ENCODE assay signal across 7 cellular contexts in the genomic region with DNA sequence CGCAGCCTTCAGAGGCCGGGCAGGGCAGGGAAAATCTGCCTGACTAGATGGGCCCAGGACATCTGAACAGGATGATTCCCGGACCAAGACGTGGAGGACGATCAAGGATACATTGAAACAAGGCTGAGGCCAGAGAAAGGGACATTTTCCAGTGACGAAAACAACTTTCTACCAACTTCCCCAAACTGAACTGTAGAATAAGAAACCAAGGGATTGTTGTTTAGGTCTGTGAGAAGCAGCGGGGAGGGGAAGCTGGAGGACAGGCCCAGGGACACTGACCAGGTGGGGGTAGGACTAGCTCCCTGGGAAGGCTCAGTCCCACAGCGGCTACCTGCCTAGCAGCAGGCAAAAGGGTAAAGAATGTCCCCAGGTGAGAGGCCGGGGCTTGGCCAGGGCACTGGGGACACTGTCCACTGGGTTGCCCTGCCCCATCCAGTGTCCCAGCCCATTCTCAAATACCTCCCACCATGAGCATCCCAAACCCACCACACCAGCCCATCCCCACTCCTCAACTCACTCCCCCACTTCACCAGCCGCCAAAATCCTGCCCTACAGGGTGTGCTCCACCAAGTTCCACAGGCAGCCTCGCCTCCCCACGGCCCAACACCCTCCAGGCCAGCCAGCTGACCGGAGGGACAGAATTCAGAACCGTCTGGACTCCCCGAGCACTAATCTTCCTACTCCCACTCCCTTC. TPM values are rescaled to one million over a fixed set of nuclear protein-coding genes. Genes with fewer than 3 reads are reported as not detected.
DNase-seq lines count a peak whose midpoint lies in the region; ATAC-seq and TF ChIP-seq lines count a peak whose summit lies in the region.
"Had no signal": no experiment of that assay in that cellular context is flagged by ENCODE, and none has a peak within 500 bp of the region (broad histone marks: within the 10 kb centered on the region; RNA-seq: fewer than 3 reads in every experiment).

No MANE protein-coding gene starts in this region.

- peak overlapping the region; percentile 46 for H3K4me3 ChIP-seq in cardiac muscle cell
- H3K4me3 ChIP-seq in iPS-18a (ENCODE audit: low read length) = peak overlapping the region; percentile 88
- H3K4me3 ChIP-seq in aorta (ENCODE audit: low read length in 2 of 2) = peak overlapping the region; percentile 32 to 74

- no peak for TF ChIP-seq CTCF in cardiac muscle cell (IDR thresholded peaks at IDR 0.05; ENCODE audit: low read depth, low read length)

- peak overlapping the region; percentile 78 for H3K9ac ChIP-seq in iPS-18a (ENCODE audit: low read length)

- H3K9me3 ChIP-seq in cardiac muscle cell (ENCODE audit: low read depth) (no peaks in the 10 kb centered on the region), iPS-18a (ENCODE audit: control insufficient read depth, low read depth, low read length) (no peaks in the 10 kb centered on the region), aorta (ENCODE audit: control insufficient read depth, low read length) (no peaks in the 10 kb centered on the region)

- H3K4me1 ChIP-seq in cardiac muscle cell (ENCODE audit: low read depth) (peaks cover 39% of the 10 kb centered on the region), iPS-18a (ENCODE audit: control insufficient read depth, low read depth, low read length) (peaks cover 59% of the 10 kb centered on the region), aorta (ENCODE audit: control insufficient read depth in 1 of 2, insufficient read depth in 2 of 2, low read length in 2 of 2) (peaks cover 0 to 2% of the 10 kb centered on the region in 2 donors)

- H3K27me3 ChIP-seq in cardiac muscle cell (no peaks in the 10 kb centered on the region), iPS-18a (ENCODE audit: control insufficient read depth, insufficient read depth, low read length) (no peaks in the 10 kb centered on the region), aorta (ENCODE audit: control insufficient read depth in 1 of 2, insufficient read depth in 2 of 2, low read length in 1 of 2) (no peaks in the 10 kb centered on the region)

- no peak for ATAC-seq in Right ventricle myocardium inferior
- no peak for ATAC-seq in aorta (ENCODE audit: low FRiP score)
- no peak for ATAC-seq in GM21529 (IDR thresholded peaks at IDR 0.05; ENCODE audit: unreplicated experiment)

- H3K27ac ChIP-seq in cardiac muscle cell (peak overlapping the region; percentile 80), iPS-18a (ENCODE audit: low read length) (no peak overlapping the region), aorta (ENCODE audit: low read depth in 1 of 2, low read length in 2 of 2) (peak overlapping the region; percentile 29 to 96)

- intact Hi-C loops in Right ventricle myocardium inferior (cut with DNase I) = loop anchor here (2.0 kb wide), 1 partner anchor 42 kb away; no protein-coding TSS in a partner anchor
- intact Hi-C loops in aorta (cut with DNase I) = loop anchor here (5.0 kb wide), 2 partner anchors 41 to 81 kb away; a partner anchor contains a TSS

- WGBS in aorta, 2 donors = 1% methylated on average over 15 of the region's 15 CpGs

- DNase-seq in cardiac muscle cell (ENCODE audit: low read depth in 1 of 2, low spot score in 1 of 2) (no peak), Right ventricle myocardium inferior (ENCODE audit: missing footprints) (no peak), aorta (peak in 1 of 2 donors; percentile 62), NCI-H1417 (lab: John Stamatoyannopoulos, UW) (no peak)

- H3K36me3 ChIP-seq in cardiac muscle cell (no peaks in the 10 kb centered on the region), iPS-18a (ENCODE audit: control insufficient read depth, low read depth, low read length) (no peaks in the 10 kb centered on the region), aorta (ENCODE audit: control insufficient read depth in 1 of 2, insufficient read depth in 2 of 2, low read length in 1 of 2) (no peaks in the 10 kb centered on the region)

RNA-seq across cellular contexts. Expression of a gene that starts 1.0 kb away (rescaled TPM):
- total RNA-seq in cardiac muscle cell (32.8 and 33.3 TPM in 2 replicates), Right ventricle myocardium inferior (59.8 TPM), aorta (100 to 1,000 TPM; 190 to 236 TPM)
- polyA plus RNA-seq in cardiac muscle cell (41.7 and 42.3 TPM in 2 replicates), aorta (100 to 1,000 TPM in 1 of 2 donors, 10 to 100 TPM in 1; 36.9 to 112 TPM)

RNA-seq across cellular contexts. Expression of a gene that starts 30.4 kb away (rescaled TPM):
- total RNA-seq in cardiac muscle cell = 0.86 and 0.99 TPM in 2 replicates
- polyA plus RNA-seq in cardiac muscle cell = 0.39 and 1.2 TPM in 2 replicates
- total RNA-seq in Right ventricle myocardium inferior = 0.49 TPM
- total RNA-seq in aorta = 1 to 10 TPM in 1 of 2 donors, under 1 TPM in 1; 0.88 to 1.5 TPM
- 10 to 100 TPM in 1 of 2 donors, under 1 TPM in 1; 0.15 to 90.3 TPM for polyA plus RNA-seq in aorta
- polyA plus RNA-seq: IgD-negative memory B cell had no signal

RNA-seq across cellular contexts. Expression of a gene that starts 34.5 kb away (rescaled TPM):
- total RNA-seq in cardiac muscle cell = 0.25 and 0.66 TPM in 2 replicates
- polyA plus RNA-seq in cardiac muscle cell = not detected in 2 replicates
- total RNA-seq in Right ventricle myocardium inferior = 0.46 TPM
- 1 to 10 TPM; 1.5 to 2.4 TPM for total RNA-seq in aorta
- 1 to 10 TPM in 1 of 2 donors, under 1 TPM in 1; 0.61 to 1.5 TPM for polyA plus RNA-seq in aorta
- polyA plus RNA-seq: IgD-negative memory B cell had no signal

RNA-seq across cellular contexts. Expression of a gene that starts 43.1 kb away (rescaled TPM):
- total RNA-seq in cardiac muscle cell (2.2 and 4.1 TPM in 2 replicates), Right ventricle myocardium inferior (34.3 TPM), aorta (100 to 1,000 TPM in 1 of 2 donors, 10 to 100 TPM in 1; 83.1 to 103 TPM)
- polyA plus RNA-seq in cardiac muscle cell (0.65 and 2.4 TPM in 2 replicates), aorta (10 to 100 TPM; 20.5 to 87.8 TPM)
- polyA plus RNA-seq: IgD-negative memory B cell had no signal
